13 cellular contexts compared by ENCODE assay signal in the genomic region with DNA sequence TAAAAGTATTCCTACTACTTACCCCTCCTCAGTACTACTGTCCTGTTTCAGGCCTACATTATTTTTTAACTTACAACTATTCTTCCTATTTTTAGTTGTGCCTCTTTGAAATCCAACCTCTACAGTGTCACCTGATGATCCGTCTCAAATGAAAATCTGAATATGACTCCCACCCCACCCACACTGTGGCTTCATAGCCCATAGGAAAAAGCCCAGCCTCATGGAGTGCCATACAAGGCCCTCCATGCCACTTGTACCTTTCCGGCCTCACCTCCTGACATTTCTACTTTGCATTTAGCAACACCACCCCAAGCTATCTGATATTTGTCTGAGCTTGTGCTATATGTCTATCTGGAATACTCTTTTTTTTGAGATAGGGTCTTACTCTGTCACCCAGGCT.
"Had no signal": no experiment of that assay in that cellular context is flagged by ENCODE, and none has a peak within 500 bp of the region (broad histone marks: within the 10 kb centered on the region; RNA-seq: fewer than 3 reads in every experiment).

No MANE protein-coding gene starts in this region.

- H3K27me3 Mint-ChIP-seq: activated CD4-positive, alpha-beta T cell treated with anti-CD3 and anti-CD28 coated beads for 36 hours; dendritic cell treated with granulocyte-macrophage colony-stimulating factor and Interleukin-4, amounts not matched to agents 40 ng/mL and 50 ng/mL, for 4 days had no signal

- H3K4me1 ChIP-seq: pancreas, sigmoid colon had no signal

- H3K9me3 Mint-ChIP-seq: dendritic cell treated with granulocyte-macrophage colony-stimulating factor and Interleukin-4, amounts not matched to agents 40 ng/mL and 50 ng/mL, for 4 days; mesothelial cell of epicardium; T-helper 1 cell treated with Interleukin-12 subunit alpha and Interleukin-12 subunit beta and Interleukin-4 antibody, amounts not matched to agents 30 μg/mL and 1 μg/mL, for 36 hours had no signal

- H3K27ac Mint-ChIP-seq: activated CD4-positive, alpha-beta T cell treated with anti-CD3 and anti-CD28 coated beads for 36 hours; dendritic cell treated with granulocyte-macrophage colony-stimulating factor and Interleukin-4, amounts not matched to agents 40 ng/mL and 50 ng/mL, for 4 days had no signal

- ATAC-seq: activated CD4-positive, alpha-beta T cell treated with anti-CD3 and anti-CD28 coated beads for 36 hours; foreskin keratinocyte; pancreas had no signal

- H3K27me3 ChIP-seq: foreskin keratinocyte, pancreas, sigmoid colon, spleen had no signal

- H3K9me3 ChIP-seq: pancreas, sigmoid colon, spleen had no signal

- H3K27ac ChIP-seq: foreskin keratinocyte, pancreas, sigmoid colon, WERI-Rb-1 had no signal

- DNase-seq: activated CD4-positive, alpha-beta T cell treated with anti-CD3 and anti-CD28 coated beads for 36 hours; activated effector memory CD4-positive, alpha-beta T cell treated with Interleukin-2 at 50 U/mL for 16 hours; aorta; effector memory CD4-positive, alpha-beta T cell; foreskin keratinocyte; kidney glomerular epithelial cell; pancreas; sigmoid colon; spleen; WERI-Rb-1 had no signal

- H3K4me3 Mint-ChIP-seq: activated CD4-positive, alpha-beta T cell treated with anti-CD3 and anti-CD28 coated beads for 36 hours; dendritic cell treated with granulocyte-macrophage colony-stimulating factor and Interleukin-4, amounts not matched to agents 40 ng/mL and 50 ng/mL, for 4 days; mesothelial cell of epicardium; T-helper 1 cell treated with Interleukin-12 subunit alpha and Interleukin-12 subunit beta and Interleukin-4 antibody, amounts not matched to agents 30 μg/mL and 1 μg/mL, for 36 hours had no signal
